15 cellular contexts compared by ENCODE assay signal in the genomic region with DNA sequence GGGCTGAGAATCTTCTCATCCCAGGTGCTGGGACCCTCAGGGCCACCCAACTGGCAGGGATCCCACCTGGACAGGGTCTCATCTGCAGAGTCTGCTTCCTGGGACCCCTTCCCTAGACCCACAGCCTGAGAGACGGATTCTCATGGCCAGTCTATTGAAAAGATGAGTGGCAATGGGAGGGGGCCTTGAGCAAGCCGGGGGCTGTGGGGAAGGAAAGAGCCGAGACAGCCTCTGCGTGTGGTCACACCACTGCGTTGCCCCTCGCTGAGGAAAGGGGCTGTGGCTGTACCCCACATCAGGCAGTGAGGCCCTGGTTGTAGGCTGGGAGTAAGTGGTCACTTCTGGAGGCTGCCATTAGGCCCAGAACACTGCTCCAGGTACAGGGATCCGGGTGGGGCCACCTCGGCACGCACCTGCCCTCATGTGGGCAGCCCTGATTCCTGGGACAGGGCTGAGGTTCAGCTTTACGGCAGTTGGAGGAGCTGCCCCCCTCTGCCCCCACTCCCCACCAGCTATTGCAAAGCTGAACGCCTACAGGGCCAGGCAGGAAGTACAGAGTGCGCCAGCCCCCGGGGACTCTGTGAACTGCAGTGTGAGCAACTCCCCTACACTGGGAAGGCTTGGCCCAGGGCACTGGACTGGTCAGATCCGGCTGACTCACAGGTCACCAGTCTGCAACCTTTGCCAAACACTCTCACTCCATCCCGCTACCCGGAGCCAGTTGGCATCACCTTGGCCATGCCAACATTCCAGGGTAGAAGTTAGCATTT.
DNase-seq lines count a peak whose midpoint lies in the region; ATAC-seq and TF ChIP-seq lines count a peak whose summit lies in the region.
"Had no signal": no experiment of that assay in that cellular context is flagged by ENCODE, and none has a peak within 500 bp of the region (broad histone marks: within the 10 kb centered on the region; RNA-seq: fewer than 3 reads in every experiment).

No MANE protein-coding gene starts in this region.

- H3K4me1 Mint-ChIP-seq in activated naive CD8-positive, alpha-beta T cell treated with anti-CD3 and anti-CD28 coated beads, Interleukin-2, amount 50 U/mL, for 24 hours = no peaks in the 10 kb centered on the region
- H3K4me1 Mint-ChIP-seq in activated naive CD8-positive, alpha-beta T cell treated with anti-CD3 and anti-CD28 coated beads for 36 hours = no peaks in the 10 kb centered on the region
- H3K4me1 Mint-ChIP-seq in WTC11 (peaks cover 29% of the 10 kb centered on the region), type B pancreatic cell (ENCODE audit: unreplicated experiment) (peaks cover 14% of the 10 kb centered on the region)
- H3K4me1 Mint-ChIP-seq: activated B cell treated with CpG ODN at 0.5 μM for 24 hours had no signal

- H3K4me3 Mint-ChIP-seq in activated naive CD8-positive, alpha-beta T cell treated with anti-CD3 and anti-CD28 coated beads, Interleukin-2, amount 50 U/mL, for 24 hours = no peak overlapping the region
- no peak overlapping the region for H3K4me3 Mint-ChIP-seq in activated naive CD8-positive, alpha-beta T cell treated with anti-CD3 and anti-CD28 coated beads for 36 hours
- H3K4me3 Mint-ChIP-seq in WTC11 (no peak overlapping the region), type B pancreatic cell (no peak overlapping the region)
- H3K4me3 Mint-ChIP-seq: activated B cell treated with CpG ODN at 0.5 μM for 24 hours; activated T-cell treated with anti-CD3 and anti-CD28 coated beads, Interleukin-2, amount 50 U/mL, for 4 hours had no signal

- H3K27me3 Mint-ChIP-seq in activated naive CD8-positive, alpha-beta T cell treated with anti-CD3 and anti-CD28 coated beads, Interleukin-2, amount 50 U/mL, for 24 hours = peaks cover 14% of the 10 kb centered on the region
- peaks cover 7% of the 10 kb centered on the region for H3K27me3 Mint-ChIP-seq in activated naive CD8-positive, alpha-beta T cell treated with anti-CD3 and anti-CD28 coated beads for 36 hours
- H3K27me3 Mint-ChIP-seq in WTC11 (ENCODE audit: low read depth) (peaks cover 2% of the 10 kb centered on the region), type B pancreatic cell (no peaks in the 10 kb centered on the region)

- TF ChIP-seq CTCF in WTC11 (IDR thresholded peaks at IDR 0.05) = no peak
- TF ChIP-seq CTCF in type B pancreatic cell (conservative IDR thresholded peaks at IDR 0.05) = peak; percentile 17

- no peaks in the 10 kb centered on the region for H3K9me3 Mint-ChIP-seq in activated naive CD8-positive, alpha-beta T cell treated with anti-CD3 and anti-CD28 coated beads, Interleukin-2, amount 50 U/mL, for 24 hours
- no peaks in the 10 kb centered on the region for H3K9me3 Mint-ChIP-seq in activated naive CD8-positive, alpha-beta T cell treated with anti-CD3 and anti-CD28 coated beads for 36 hours
- peaks cover 6% of the 10 kb centered on the region for H3K9me3 Mint-ChIP-seq in WTC11
- H3K9me3 Mint-ChIP-seq in type B pancreatic cell = peaks cover 5% of the 10 kb centered on the region
- H3K9me3 Mint-ChIP-seq: activated B cell treated with CpG ODN at 0.5 μM for 24 hours; activated T-cell treated with anti-CD3 and anti-CD28 coated beads, Interleukin-2, amount 50 U/mL, for 4 hours had no signal

- POLR2A ChIA-PET in WTC11 (lab: Charles Lee) = no interaction called here

- no peak for DNase-seq in activated naive CD8-positive, alpha-beta T cell treated with anti-CD3 and anti-CD28 coated beads, Interleukin-2, amount 50 U/mL, for 24 hours
- DNase-seq in activated naive CD8-positive, alpha-beta T cell treated with anti-CD3 and anti-CD28 coated beads for 36 hours = no peak
- DNase-seq in WTC11 (ENCODE audit: low spot score) (no peak), left lobe of liver (ENCODE audit: low spot score) (no peak), type B pancreatic cell (ENCODE audit: extremely low spot score, unreplicated experiment) (no peak)
- DNase-seq in NK-92 treated with Interleukin-12 subunit alpha and Interleukin-12 subunit beta, amount 100 ng/mL, for 24 hours (lab: John Stamatoyannopoulos, UW) = no peak
- DNase-seq: 8988T; activated B cell treated with CpG ODN at 0.5 μM for 24 hours; activated T-cell treated with anti-CD3 and anti-CD28 coated beads, Interleukin-2, amount 50 U/mL, for 4 hours; DMS79 treated with DMSO at 0.1 percent for 48 hours; NCI-H526 treated with DMSO at 0.1 percent for 48 hours; stimulated activated CD4-positive, alpha-beta T cell treated with anti-CD3 and anti-CD28 coated beads, Interleukin-1b, Interleukin-23, amount 100 ng/mL, for 48 hours; stimulated activated naive CD4-positive, alpha-beta T cell treated with Interleukin-2 at 50 U/mL for 16 hours had no signal

- CTCF ChIA-PET in WTC11 (lab: Charles Lee) = interaction anchor here (0.7 to 1.5 kb wide), 5 partner anchors 11 to 109 kb away, joined by 3 to 6 read pairs (median 3); no protein-coding TSS in a partner anchor

- peak; percentile 13 for ATAC-seq in activated naive CD8-positive, alpha-beta T cell treated with anti-CD3 and anti-CD28 coated beads, Interleukin-2, amount 50 U/mL, for 24 hours
- ATAC-seq in WTC11 (peak; percentile 42), left lobe of liver (peak; percentile 45), HG03378 (IDR thresholded peaks at IDR 0.05; ENCODE audit: unreplicated experiment) (no peak), GM18520 (IDR thresholded peaks at IDR 0.05; ENCODE audit: unreplicated experiment) (no peak)
- ATAC-seq: activated T-cell treated with anti-CD3 and anti-CD28 coated beads, Interleukin-2, amount 50 U/mL, for 4 hours had no signal

- no peak overlapping the region for H3K27ac Mint-ChIP-seq in activated naive CD8-positive, alpha-beta T cell treated with anti-CD3 and anti-CD28 coated beads, Interleukin-2, amount 50 U/mL, for 24 hours
- H3K27ac Mint-ChIP-seq in activated naive CD8-positive, alpha-beta T cell treated with anti-CD3 and anti-CD28 coated beads for 36 hours = no peak overlapping the region
- no peak overlapping the region for H3K27ac Mint-ChIP-seq in WTC11
- H3K27ac Mint-ChIP-seq in type B pancreatic cell = no peak overlapping the region
- H3K27ac Mint-ChIP-seq: activated B cell treated with CpG ODN at 0.5 μM for 24 hours had no signal

- no peaks in the 10 kb centered on the region for H3K36me3 Mint-ChIP-seq in activated naive CD8-positive, alpha-beta T cell treated with anti-CD3 and anti-CD28 coated beads, Interleukin-2, amount 50 U/mL, for 24 hours (ENCODE audit: low read depth)
- no peaks in the 10 kb centered on the region for H3K36me3 Mint-ChIP-seq in activated naive CD8-positive, alpha-beta T cell treated with anti-CD3 and anti-CD28 coated beads for 36 hours
- H3K36me3 Mint-ChIP-seq in WTC11 = peaks cover 3% of the 10 kb centered on the region; the same call in 1 of the 2 replicates
- no peaks in the 10 kb centered on the region for H3K36me3 Mint-ChIP-seq in type B pancreatic cell

TF ChIP-seq in WTC11, 78 proteins besides CTCF, POLR2A, EP300 and RAD21 (continues in another document):
- TF ChIP-seq, protein P1, sequence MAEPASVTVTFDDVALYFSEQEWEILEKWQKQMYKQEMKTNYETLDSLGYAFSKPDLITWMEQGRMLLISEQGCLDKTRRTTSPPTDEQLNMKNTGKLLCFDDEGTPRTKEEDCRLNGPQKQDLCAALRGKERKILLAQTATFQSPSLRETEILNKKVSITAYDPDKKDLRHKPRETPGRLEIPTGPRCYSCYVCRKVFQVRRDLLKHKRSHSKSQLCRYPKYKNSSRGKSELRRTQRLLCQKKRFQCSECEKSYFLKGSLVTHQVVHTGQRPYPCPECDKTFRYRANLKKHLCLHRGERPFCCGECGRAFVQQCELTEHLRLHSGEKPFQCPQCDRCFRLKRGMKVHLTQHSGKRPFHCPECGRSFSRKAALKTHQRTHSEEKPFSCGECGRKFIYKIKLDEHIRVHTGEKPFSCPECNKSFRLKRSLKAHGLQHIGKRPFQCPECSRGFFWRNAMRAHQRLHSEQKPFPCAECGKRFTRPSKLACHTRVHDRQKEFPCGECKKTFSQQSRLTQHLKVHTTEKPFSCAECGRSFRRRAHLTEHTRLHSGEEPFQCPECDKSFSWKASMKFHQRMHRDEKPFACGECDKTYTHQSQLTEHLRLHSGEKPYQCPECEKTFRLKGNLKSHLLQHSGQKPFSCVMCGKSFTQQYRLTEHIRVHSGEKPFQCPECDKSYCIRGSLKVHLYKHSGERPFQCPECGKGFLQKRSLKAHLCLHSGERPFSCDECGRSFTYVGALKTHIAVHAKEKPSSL (CRISPR knock-in tag; conservative IDR thresholded peaks at IDR 0.05) = no peak
- no peak for TF ChIP-seq TP53 (CRISPR knock-in tag; IDR thresholded peaks at IDR 0.05)
- no peak for TF ChIP-seq GABPB1 (CRISPR knock-in tag; IDR thresholded peaks at IDR 0.05)
- TF ChIP-seq GRHL2 (CRISPR knock-in tag; IDR thresholded peaks at IDR 0.05; ENCODE audit: insufficient replicate concordance, severe bottlenecking) = no peak
- no peak for TF ChIP-seq TCF7 (CRISPR knock-in tag; IDR thresholded peaks at IDR 0.05; ENCODE audit: low read depth)
- no peak for TF ChIP-seq MYBL2 (CRISPR knock-in tag; IDR thresholded peaks at IDR 0.05)
- TF ChIP-seq SP1 (CRISPR knock-in tag; conservative IDR thresholded peaks at IDR 0.05) = no peak
- TF ChIP-seq, protein P2, sequence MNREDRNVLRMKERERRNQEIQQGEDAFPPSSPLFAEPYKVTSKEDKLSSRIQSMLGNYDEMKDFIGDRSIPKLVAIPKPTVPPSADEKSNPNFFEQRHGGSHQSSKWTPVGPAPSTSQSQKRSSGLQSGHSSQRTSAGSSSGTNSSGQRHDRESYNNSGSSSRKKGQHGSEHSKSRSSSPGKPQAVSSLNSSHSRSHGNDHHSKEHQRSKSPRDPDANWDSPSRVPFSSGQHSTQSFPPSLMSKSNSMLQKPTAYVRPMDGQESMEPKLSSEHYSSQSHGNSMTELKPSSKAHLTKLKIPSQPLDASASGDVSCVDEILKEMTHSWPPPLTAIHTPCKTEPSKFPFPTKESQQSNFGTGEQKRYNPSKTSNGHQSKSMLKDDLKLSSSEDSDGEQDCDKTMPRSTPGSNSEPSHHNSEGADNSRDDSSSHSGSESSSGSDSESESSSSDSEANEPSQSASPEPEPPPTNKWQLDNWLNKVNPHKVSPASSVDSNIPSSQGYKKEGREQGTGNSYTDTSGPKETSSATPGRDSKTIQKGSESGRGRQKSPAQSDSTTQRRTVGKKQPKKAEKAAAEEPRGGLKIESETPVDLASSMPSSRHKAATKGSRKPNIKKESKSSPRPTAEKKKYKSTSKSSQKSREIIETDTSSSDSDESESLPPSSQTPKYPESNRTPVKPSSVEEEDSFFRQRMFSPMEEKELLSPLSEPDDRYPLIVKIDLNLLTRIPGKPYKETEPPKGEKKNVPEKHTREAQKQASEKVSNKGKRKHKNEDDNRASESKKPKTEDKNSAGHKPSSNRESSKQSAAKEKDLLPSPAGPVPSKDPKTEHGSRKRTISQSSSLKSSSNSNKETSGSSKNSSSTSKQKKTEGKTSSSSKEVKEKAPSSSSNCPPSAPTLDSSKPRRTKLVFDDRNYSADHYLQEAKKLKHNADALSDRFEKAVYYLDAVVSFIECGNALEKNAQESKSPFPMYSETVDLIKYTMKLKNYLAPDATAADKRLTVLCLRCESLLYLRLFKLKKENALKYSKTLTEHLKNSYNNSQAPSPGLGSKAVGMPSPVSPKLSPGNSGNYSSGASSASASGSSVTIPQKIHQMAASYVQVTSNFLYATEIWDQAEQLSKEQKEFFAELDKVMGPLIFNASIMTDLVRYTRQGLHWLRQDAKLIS (CRISPR knock-in tag; IDR thresholded peaks at IDR 0.05; ENCODE audit: borderline replicate concordance) = no peak

Comparison
In these comparisons a context has a peak if more than half of its experiments do, and no peak if none do; other contexts are left out.
1. ATAC-seq: peak in activated naive CD8-positive, alpha-beta T cell treated with anti-CD3 and anti-CD28 coated beads, Interleukin-2, amount 50 U/mL, for 24 hours (single experiment), WTC11 (single experiment) and left lobe of liver (single experiment); none in HG03378 (single experiment) and GM18520 (single experiment).